ENCODE assay signal across 10 cellular contexts in genomic region chr2:110499755-110500377, GRCh38. TPM values are rescaled to one million over a fixed set of nuclear protein-coding genes. Genes with fewer than 3 reads are reported as not detected.
DNase-seq lines count a peak whose midpoint lies in the region; ATAC-seq and TF ChIP-seq lines count a peak whose summit lies in the region.
"Not testable (repeated sequence)": the region's sequence is repeated elsewhere in the genome, so short reads cannot be mapped to it uniquely, and the experiment has no call there.
"Had no signal": no experiment of that assay in that cellular context is flagged by ENCODE, and none has a peak within 500 bp of the region (broad histone marks: within the 10 kb centered on the region; RNA-seq: fewer than 3 reads in every experiment).

No MANE protein-coding gene starts in this region.

- not testable (repeated sequence) for DNase-seq in activated CD8-positive, alpha-beta T cell treated with anti-CD3 and anti-CD28 coated beads, Interleukin-2, amount 10 ng/mL, durations not matched to agents 7 days and 5 days; heart right ventricle; psoas muscle

- CTCF ChIA-PET in activated CD8-positive, alpha-beta T cell treated with anti-CD3 and anti-CD28 coated beads, Interleukin-2, amount 10 ng/mL, durations not matched to agents 7 days and 5 days (lab: Charles Lee): not testable (repeated sequence)

- ATAC-seq in GM18498 (IDR thresholded peaks at IDR 0.05; ENCODE audit: unreplicated experiment) (peak; percentile 96), GM19372 (IDR thresholded peaks at IDR 0.05; ENCODE audit: low read depth, unreplicated experiment) (peak; percentile 76), GM21786 (IDR thresholded peaks at IDR 0.05; ENCODE audit: unreplicated experiment) (peak; percentile 94), HG02973 (IDR thresholded peaks at IDR 0.05; ENCODE audit: unreplicated experiment) (peak; percentile 84), HG03460 (IDR thresholded peaks at IDR 0.05; ENCODE audit: unreplicated experiment) (peak; percentile 88), heart right ventricle (peak in 5 of 8 donors; percentile 46 to 64 (median 58)), psoas muscle (peak; percentile 47 to 62 (median 50))
- peak; percentile 79 for ATAC-seq in activated CD8-positive, alpha-beta T cell treated with anti-CD3 and anti-CD28 coated beads, Interleukin-2, amount 10 ng/mL, durations not matched to agents 7 days and 5 days

- H3K4me3 Mint-ChIP-seq in activated CD8-positive, alpha-beta T cell treated with anti-CD3 and anti-CD28 coated beads, Interleukin-2, amount 10 ng/mL, durations not matched to agents 7 days and 5 days: not testable (repeated sequence)

- not testable (repeated sequence) for H3K36me3 ChIP-seq in heart right ventricle; psoas muscle (ENCODE audit: insufficient read depth in 1 of 2, low read depth in 1 of 2)

- intact Hi-C loops in heart right ventricle (cut with DNase I); psoas muscle (cut with DNase I): not testable (repeated sequence)

- H3K36me3 Mint-ChIP-seq in activated CD8-positive, alpha-beta T cell treated with anti-CD3 and anti-CD28 coated beads, Interleukin-2, amount 10 ng/mL, durations not matched to agents 7 days and 5 days (ENCODE audit: low read depth): not testable (repeated sequence)

- not testable (repeated sequence) for H3K4me1 Mint-ChIP-seq in activated CD8-positive, alpha-beta T cell treated with anti-CD3 and anti-CD28 coated beads, Interleukin-2, amount 10 ng/mL, durations not matched to agents 7 days and 5 days (ENCODE audit: low read depth)

- POLR2A ChIA-PET in activated CD8-positive, alpha-beta T cell treated with anti-CD3 and anti-CD28 coated beads, Interleukin-2, amount 10 ng/mL, durations not matched to agents 7 days and 5 days (lab: Charles Lee): not testable (repeated sequence)

- H3K27me3 Mint-ChIP-seq in activated CD8-positive, alpha-beta T cell treated with anti-CD3 and anti-CD28 coated beads, Interleukin-2, amount 10 ng/mL, durations not matched to agents 7 days and 5 days (ENCODE audit: low read depth): not testable (repeated sequence)

- H3K4me3 ChIP-seq in heart right ventricle, psoas muscle: not testable (repeated sequence)

- not testable (repeated sequence) for TF ChIP-seq CTCF in heart right ventricle (IDR thresholded peaks at IDR 0.05); psoas muscle (IDR thresholded peaks at IDR 0.05)

- H3K9me3 Mint-ChIP-seq in activated CD8-positive, alpha-beta T cell treated with anti-CD3 and anti-CD28 coated beads, Interleukin-2, amount 10 ng/mL, durations not matched to agents 7 days and 5 days (ENCODE audit: insufficient read depth): not testable (repeated sequence)

- WGBS in heart right ventricle, 2 donors: no CpG with 5 or more reads among the region's 8 CpGs
- no CpG with 5 or more reads among the region's 8 CpGs for WGBS in psoas muscle, 3 donors

- H3K4me1 ChIP-seq in heart right ventricle, psoas muscle: not testable (repeated sequence)

- H3K27me3 ChIP-seq in heart right ventricle; psoas muscle (ENCODE audit: insufficient read depth in 3 of 3, low read length in 2 of 3): not testable (repeated sequence)

- H3K9me3 ChIP-seq in heart right ventricle, psoas muscle: not testable (repeated sequence)

- not testable (repeated sequence) for H3K27ac Mint-ChIP-seq in activated CD8-positive, alpha-beta T cell treated with anti-CD3 and anti-CD28 coated beads, Interleukin-2, amount 10 ng/mL, durations not matched to agents 7 days and 5 days

- H3K27ac ChIP-seq in heart right ventricle, psoas muscle: not testable (repeated sequence)

RNA-seq across cellular contexts. Expression of gene LIMS4, which starts 27.2 kb away (rescaled TPM):
- total RNA-seq in activated CD8-positive, alpha-beta T cell treated with anti-CD3 and anti-CD28 coated beads, Interleukin-2, amount 10 ng/mL, durations not matched to agents 7 days and 5 days: under 1 TPM; 0.78 to 0.97 TPM
- total RNA-seq in heart right ventricle: 1 to 10 TPM; 2.6 to 5.6 (median 3.2) TPM
- 1 to 10 TPM; 1.2 to 1.6 TPM for polyA plus RNA-seq in heart right ventricle
- 1 to 10 TPM; 1.6 to 6.4 (median 5.2) TPM for total RNA-seq in psoas muscle
- 10 to 100 TPM in 1 of 3 donors, 1 to 10 TPM in 1, not detected in 1; 1.7 to 16.9 TPM for polyA plus RNA-seq in psoas muscle
- total RNA-seq: activated T-helper 2 cell treated with anti-CD3 and anti-CD28 coated beads, Interferon-gamma antibody, Interleukin-2, Interleukin-4, amounts not matched to agents 10 μg/mL and 5 μg/mL and 100 μg/mL, durations not matched to agents 14 hours and 24 hours and 36 hours; H4 had no signal
